In genomic region chr2:99840831-99841230, GRCh38 we compare ENCODE assay signal across 23 cellular contexts.
"Had no signal": no experiment of that assay in that cellular context is flagged by ENCODE, and none has a peak within 500 bp of the region (broad histone marks: within the 10 kb centered on the region; RNA-seq: fewer than 3 reads in every experiment).

No MANE protein-coding gene starts in this region.

- H3K9me3 Mint-ChIP-seq: naive thymus-derived CD4-positive, alpha-beta T cell; type B pancreatic cell had no signal

- ATAC-seq: heart left ventricle; left colon; left ventricle myocardium superior; naive thymus-derived CD4-positive, alpha-beta T cell; stimulated activated naive CD8-positive, alpha-beta T cell treated with anti-CD3 and anti-CD28 coated beads, Interleukin-15, Interleukin-2, amounts not matched to agents 100 U/mL and 50 U/mL, for 24 hours had no signal

- DNase-seq: cerebellar nuclear complex; colonic mucosa; dermis blood vessel endothelial cell; effector CD4-positive, alpha-beta T cell; foreskin fibroblast; heart left ventricle; hippocampal formation; left colon; left ventricle myocardium superior; mesendoderm; naive thymus-derived CD4-positive, alpha-beta T cell; posterior cingulate gyrus; sigmoid colon; stimulated activated CD4-positive, alpha-beta T cell treated with anti-CD3 and anti-CD28 coated beads, Interleukin-12 subunit alpha, Interleukin-12 subunit beta, amount 100 ng/mL, for 4 hours; stimulated activated naive CD8-positive, alpha-beta T cell treated with anti-CD3 and anti-CD28 coated beads, Interleukin-15, Interleukin-2, amounts not matched to agents 100 U/mL and 50 U/mL, for 24 hours; thyroid gland had no signal

- H3K9me3 ChIP-seq: colonic mucosa, esophagus muscularis mucosa, heart left ventricle, sigmoid colon, suprapubic skin, thyroid gland had no signal

- H3K36me3 Mint-ChIP-seq: type B pancreatic cell had no signal

- FAIRE-seq: urothelium cell line had no signal

- H3K4me3 ChIP-seq: colonic mucosa, esophagus muscularis mucosa, heart left ventricle, lung, sigmoid colon, skin epidermis, suprapubic skin, thyroid gland had no signal

- H3K27ac Mint-ChIP-seq: naive thymus-derived CD4-positive, alpha-beta T cell; type B pancreatic cell had no signal

- H3K27ac ChIP-seq: colonic mucosa, esophagus muscularis mucosa, heart left ventricle, sigmoid colon, skin epidermis, suprapubic skin, thyroid gland had no signal

- H3K27me3 ChIP-seq: colonic mucosa, esophagus muscularis mucosa, heart left ventricle, sigmoid colon, suprapubic skin, thyroid gland had no signal

- H3K36me3 ChIP-seq: colonic mucosa, heart left ventricle, sigmoid colon, suprapubic skin, thyroid gland had no signal

- H3K4me3 Mint-ChIP-seq: naive thymus-derived CD4-positive, alpha-beta T cell; neural crest cell; type B pancreatic cell had no signal

- H3K4me1 ChIP-seq: colonic mucosa, esophagus muscularis mucosa, heart left ventricle, sigmoid colon, suprapubic skin, thyroid gland had no signal
